Comparison of ENCODE assay signal across 22 cellular contexts in the genomic region with DNA sequence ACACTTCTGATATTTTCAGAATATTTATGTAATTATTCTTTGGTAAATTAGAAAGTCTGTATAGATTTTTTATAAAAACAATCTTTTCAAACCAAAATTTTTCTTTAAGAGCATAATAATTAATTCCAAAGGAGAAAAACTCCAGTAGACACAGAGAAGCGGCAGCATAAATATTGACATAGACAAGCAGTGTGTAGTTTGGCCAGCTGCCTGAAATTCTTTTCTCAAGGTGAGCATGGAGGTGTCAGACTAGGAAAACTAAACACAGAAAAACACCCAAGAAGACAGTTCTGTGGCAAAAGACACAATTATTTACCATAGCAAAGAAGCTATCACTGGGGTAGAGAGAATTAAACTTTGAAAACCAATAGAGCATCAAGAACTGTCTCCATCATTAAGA.
A peak's percentile ranks its signal among the peaks of the same experiment; 100 is the strongest.
DNase-seq lines count a peak whose midpoint lies in the region; ATAC-seq and TF ChIP-seq lines count a peak whose summit lies in the region.
"Had no signal": no experiment of that assay in that cellular context is flagged by ENCODE, and none has a peak within 500 bp of the region (broad histone marks: within the 10 kb centered on the region; RNA-seq: fewer than 3 reads in every experiment).

No MANE protein-coding gene starts in this region.

- intact Hi-C loops in prostate gland (cut with DNase I), result no loop called here

- H3K4me3 ChIP-seq in prostate gland, result no peak overlapping the region
- H3K4me3 ChIP-seq: K562, SK-N-MC had no signal

- 64% methylated on average over 1 of the region's 1 CpG for WGBS in prostate gland

- H3K27me3 ChIP-seq in prostate gland (replicated peaks; ENCODE audit: insufficient read depth), result no peaks in the 10 kb centered on the region

- DNase-seq in NCI-H510A treated with DMSO at 0.1 percent for 48 hours (lab: John Stamatoyannopoulos, UW), result peak; percentile 6
- DNase-seq in NCI-H510A (lab: John Stamatoyannopoulos, UW), result no peak
- DNase-seq in NCI-H146 treated with DMSO at 0.1 percent for 48 hours (lab: John Stamatoyannopoulos, UW; ENCODE audit: unreplicated experiment), result peak; percentile 76
- DNase-seq in prostate gland (ENCODE audit: low spot score), result peak; percentile 43
- no peak for DNase-seq in DMS 273 treated with DMSO at 0.1 percent for 48 hours (lab: John Stamatoyannopoulos, UW)
- DNase-seq in NCI-H774 (lab: John Stamatoyannopoulos, UW), result no peak
- DNase-seq: 8988T, EL, GF-D8, MM.1S, NCI-H1092, NCI-H1436 treated with DMSO at 0.1 percent for 48 hours, NCI-H2081 treated with DMSO at 0.1 percent for 48 hours, NCI-H524, SHP77 treated with DMSO at 0.1 percent for 48 hours, SW 1271, T-helper 17 cell had no signal

- no peak for TF ChIP-seq CTCF in VCaP (conservative IDR thresholded peaks at IDR 0.05)
- no peak for TF ChIP-seq CTCF in prostate gland (IDR thresholded peaks at IDR 0.05)

- H3K27ac ChIP-seq in VCaP, result 0 out of 2 replicates have a peak overlapping the region, but pooled peaks have one; percentile 26
- no peak overlapping the region for H3K27ac ChIP-seq in prostate gland
- H3K27ac ChIP-seq: RWPE1, SK-N-MC had no signal

- TF ChIP-seq POLR2A in prostate gland (IDR thresholded peaks at IDR 0.05), result no peak

- H3K9me3 ChIP-seq in prostate gland, result no peaks in the 10 kb centered on the region

- no peaks in the 10 kb centered on the region for H3K36me3 ChIP-seq in prostate gland

- H3K4me1 ChIP-seq in prostate gland (replicated peaks), result no peaks in the 10 kb centered on the region

- ATAC-seq in HG02623 (IDR thresholded peaks at IDR 0.05; ENCODE audit: unreplicated experiment), result no peak
- ATAC-seq: K562, T-helper 17 cell had no signal

Comparison
In these comparisons a context has a peak if more than half of its experiments do, and no peak if none do; other contexts are left out.
1. DNase-seq: peak in NCI-H510A treated with DMSO at 0.1 percent for 48 hours (single experiment), NCI-H146 treated with DMSO at 0.1 percent for 48 hours (single experiment) and prostate gland (single experiment); none in NCI-H510A (single experiment), DMS 273 treated with DMSO at 0.1 percent for 48 hours (single experiment) and NCI-H774 (single experiment).